Comparison of ENCODE assay signal across 8 cellular contexts in the genomic region with DNA sequence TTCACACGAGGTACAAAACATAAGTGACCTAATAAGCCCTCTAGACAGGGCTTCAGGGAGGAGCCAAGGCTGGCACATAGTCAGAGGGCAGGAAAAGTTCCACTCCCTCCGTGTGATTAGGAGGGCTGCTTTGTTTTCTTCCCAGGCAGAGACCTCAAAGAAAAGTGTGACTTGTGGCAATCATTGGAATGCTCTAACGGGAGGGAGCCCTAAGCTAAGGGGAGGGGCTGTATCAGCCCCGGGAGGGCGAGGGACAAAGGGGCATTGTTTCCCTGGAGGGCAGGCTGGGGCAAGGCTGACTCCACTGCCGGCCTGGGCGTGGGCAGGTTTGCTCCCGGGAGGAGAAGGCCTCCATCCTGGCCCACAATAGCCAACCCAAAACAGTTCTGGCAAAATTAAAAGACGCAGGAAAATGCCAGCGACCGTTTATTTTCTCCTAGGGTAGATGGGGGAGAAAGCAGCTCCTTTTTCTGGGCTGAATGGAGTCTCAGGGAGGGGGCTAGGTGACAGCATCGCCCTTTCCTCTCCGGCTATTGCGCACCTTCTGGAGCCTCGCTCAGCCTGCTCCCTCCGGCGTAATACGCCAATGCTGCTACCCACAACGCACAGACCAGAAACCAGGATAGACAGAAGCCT.
DNase-seq lines count a peak whose midpoint lies in the region; ATAC-seq and TF ChIP-seq lines count a peak whose summit lies in the region.

No MANE protein-coding gene starts in this region.

- peak overlapping the region; percentile 22 to 89 (median 81) for H3K27ac ChIP-seq in gastroesophageal sphincter

- H3K4me3 ChIP-seq in gastroesophageal sphincter = peak overlapping the region in 1 of 2 donors; percentile 54

- no peak for TF ChIP-seq CTCF in gastroesophageal sphincter (IDR thresholded peaks at IDR 0.05)

- TF ChIP-seq EP300 in gastroesophageal sphincter (IDR thresholded peaks at IDR 0.05) = no peak

- in situ Hi-C loops in Caki2 (cut with HindIII; ENCODE audit: low pct_unique_long_range_greater_than_20kb, low sequenced_read_pairs) = no loop called here

- no peaks in the 10 kb centered on the region for H3K9me3 ChIP-seq in gastroesophageal sphincter

- no peak for TF ChIP-seq POLR2A in gastroesophageal sphincter (IDR thresholded peaks at IDR 0.05)

- peak; percentile 24 for ATAC-seq in gastroesophageal sphincter
- no peak for ATAC-seq in GM18502 (IDR thresholded peaks at IDR 0.05; ENCODE audit: poor library complexity, unreplicated experiment)
- ATAC-seq in GM19328 (IDR thresholded peaks at IDR 0.05; ENCODE audit: unreplicated experiment) = no peak

- H3K27me3 ChIP-seq in gastroesophageal sphincter = no peaks in the 10 kb centered on the region

- 59 to 65% methylated on average over 6 to 7 of the region's 19 CpGs for whole genome bisulfite sequencing in gastroesophageal sphincter (ENCODE audit: low coverage in 1 of 2), 2 donors

- DNase-seq in Caki2 (ENCODE audit: low read depth) (peak; percentile 75), T1000 (lab: John Stamatoyannopoulos, UW) (peak; percentile 11), nucleus accumbens (lab: John Stamatoyannopoulos, UW) (peak in 50 of 56 donors; percentile 19 to 86 (median 67)), cerebellar nuclear complex (lab: John Stamatoyannopoulos, UW) (no peak)
- no peak for DNase-seq in activated CD8-positive, alpha-beta memory T cell treated with anti-CD3 and anti-CD28 coated beads for 24 hours

- H3K36me3 ChIP-seq in gastroesophageal sphincter = no peaks in the 10 kb centered on the region

- peaks cover 3 to 64% (median 4%) of the 10 kb centered on the region in 3 donors for H3K4me1 ChIP-seq in gastroesophageal sphincter

Comparison
In these comparisons a context has a peak if more than half of its experiments do, and no peak if none do; other contexts are left out.
1. DNase-seq: peak in Caki2 (single experiment), T1000 (single experiment) and nucleus accumbens (50 of 56); none in cerebellar nuclear complex (0 of 2) and activated CD8-positive, alpha-beta memory T cell treated with anti-CD3 and anti-CD28 coated beads for 24 hours (single experiment).